ENCODE assay signal across 8 cellular contexts in the genomic region with DNA sequence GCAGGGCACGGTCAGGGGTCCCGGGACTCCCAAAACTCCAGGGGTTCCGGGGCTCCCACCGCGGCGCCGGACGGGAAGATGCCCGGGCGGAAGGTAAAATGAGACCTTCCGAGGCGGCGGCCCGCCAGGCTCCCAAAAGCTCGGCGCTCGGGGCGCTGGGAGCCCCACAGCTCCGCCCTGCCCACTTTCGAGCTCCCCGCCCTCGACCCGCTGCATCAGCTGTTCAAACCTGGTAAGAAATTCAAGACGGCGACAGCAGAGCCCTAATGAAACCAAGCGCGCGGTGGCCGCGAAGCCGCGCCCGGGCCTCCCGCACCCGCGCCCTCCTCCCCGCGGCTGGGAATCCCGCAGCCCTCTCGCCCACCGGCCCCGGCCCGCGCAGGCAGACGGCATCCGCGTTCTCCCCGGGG. TPM values are rescaled to one million over a fixed set of nuclear protein-coding genes. Genes with fewer than 3 reads are reported as not detected.
A peak's percentile ranks its signal among the peaks of the same experiment; 100 is the strongest.
DNase-seq lines count a peak whose midpoint lies in the region; ATAC-seq and TF ChIP-seq lines count a peak whose summit lies in the region.

No MANE protein-coding gene starts in this region.

- TF ChIP-seq POLR2A in HCT116 (IDR thresholded peaks at IDR 0.05; ENCODE audit: borderline replicate concordance, extremely low read depth, insufficient read depth, insufficient read length), result no peak

- BruUV-seq in HCT116 (replicated peaks; lab: Mats Ljungman, UMichigan), result no TSS peak

- in situ Hi-C loops in brain microvascular endothelial cell (cut with HindIII; ENCODE audit: low pct_ligation_motif_present, low sequenced_read_pairs), result no loop called here

- RAD21 ChIA-PET in HCT116 (lab: Charles Lee; ENCODE audit: low non-redundant PET in 1 of 2, low total read pairs in 2 of 2, uncharacterized antibody in 2 of 2, unreplicated experiment in 2 of 2), result no interaction called here

- TF ChIP-seq RAD21 in HCT116 (IDR thresholded peaks at IDR 0.05; ENCODE audit: low read depth) (no peak), SK-N-SH (IDR thresholded peaks at IDR 0.05; ENCODE audit: low read length) (no peak)

- TF ChIP-seq CTCF in HCT116 (IDR thresholded peaks at IDR 0.05 in 2 of 3, conservative IDR thresholded peaks at IDR 0.05 in 1 of 3; ENCODE audit: borderline replicate concordance in 1 of 3, insufficient read depth in 1 of 3, low read depth in 2 of 3, low read length in 2 of 3) (no peak), SK-N-SH (IDR thresholded peaks at IDR 0.05) (no peak), brain microvascular endothelial cell (IDR thresholded peaks at IDR 0.05; ENCODE audit: low read depth, low read length, missing control alignments) (no peak)

- CTCF ChIA-PET in HCT116 (lab: Charles Lee) (interaction anchor here (1.3 kb wide), 1 partner anchor 21 kb away, joined by 5 read pairs; no protein-coding TSS in a partner anchor), SK-N-SH (lab: Yijun Ruan, JAX) (interaction anchor here (1.1 to 1.7 kb wide), 5 partner anchors 20 to 185 kb away, joined by 3 to 5 read pairs (median 4); no protein-coding TSS in a partner anchor)

- intact Hi-C loops in HCT116 (cut with micrococcal nuclease), result no loop called here

- H2AFZ ChIP-seq in HCT116 (ENCODE audit: low read depth, low read length, poor library complexity, severe bottlenecking), result no peak overlapping the region
- peak overlapping the region; percentile 92; the same call in 1 of the 2 replicates for H2AFZ ChIP-seq in SK-N-SH (ENCODE audit: low read depth)

- H3K9ac ChIP-seq in HCT116 (ENCODE audit: low read length) (peak overlapping the region; percentile 63), SK-N-SH (no peak overlapping the region)

- TF ChIP-seq EP300 in SK-N-SH (IDR thresholded peaks at IDR 0.05; ENCODE audit: borderline replicate concordance in 1 of 2, low read depth in 1 of 2, low read length in 1 of 2), result no peak

- H4K20me1 ChIP-seq in HCT116 (ENCODE audit: insufficient read depth) (no peaks in the 10 kb centered on the region), SK-N-SH (ENCODE audit: insufficient read depth) (no peaks in the 10 kb centered on the region)

- H3K36me3 ChIP-seq in HCT116 (ENCODE audit: control insufficient read depth in 1 of 2, insufficient read depth in 2 of 2, low read length in 2 of 2) (peaks cover 0 to 2% of the 10 kb centered on the region in 2 experiments; a peak in 1 of 4 replicates), SK-N-SH (replicated peaks in 1 of 2; ENCODE audit: control insufficient read depth in 1 of 2, insufficient read depth in 2 of 2, low read length in 1 of 2) (no peaks in the 10 kb centered on the region), brain microvascular endothelial cell (replicated peaks) (no peaks in the 10 kb centered on the region)

- H3F3A ChIP-seq in SK-N-SH (replicated peaks; ENCODE audit: insufficient read depth), result no peaks in the 10 kb centered on the region

- ATAC-seq in HCT116, result peak; percentile 45
- ATAC-seq in left lobe of liver, result peak; percentile 42
- ATAC-seq in GM19463 (IDR thresholded peaks at IDR 0.05; ENCODE audit: unreplicated experiment), result no peak

- H3K9me3 ChIP-seq in HCT116 (ENCODE audit: control insufficient read depth in 1 of 2, insufficient read depth in 1 of 2, low read depth in 1 of 2, low read length in 2 of 2) (no peaks in the 10 kb centered on the region), SK-N-SH (no peaks in the 10 kb centered on the region)

- H3K4me3 ChIP-seq in HCT116 (replicated peaks in 1 of 2; ENCODE audit: low read depth in 1 of 2, low read length in 2 of 2) (peak overlapping the region; percentile 66 to 88), SK-N-SH (ENCODE audit: low read depth in 2 of 2, low read length in 1 of 2) (peak overlapping the region; percentile 58 to 62), brain microvascular endothelial cell (ENCODE audit: low read depth, low read length) (peak overlapping the region; percentile 52)

- H3K27ac ChIP-seq in HCT116 (ENCODE audit: low read depth, low read length) (peak overlapping the region; percentile 90), SK-N-SH (ENCODE audit: low read depth in 2 of 2, low read length in 1 of 2) (no peak overlapping the region), brain microvascular endothelial cell (no peak overlapping the region)

- peak overlapping the region; percentile 98 for H3K4me2 ChIP-seq in HCT116 (ENCODE audit: low read length)
- H3K4me2 ChIP-seq in SK-N-SH, result peak overlapping the region; percentile 84

- 3% methylated on average over 39 of the region's 48 CpGs for WGBS in SK-N-SH (ENCODE audit: low lambda C conversion rate)

- POLR2A ChIA-PET in HCT116 (lab: Charles Lee) (no interaction called here), SK-N-SH (lab: Yijun Ruan, JAX) (no interaction called here)

- H3K9me2 ChIP-seq in HCT116 (ENCODE audit: insufficient read depth) (no peaks in the 10 kb centered on the region), SK-N-SH (no peaks in the 10 kb centered on the region)

- H3K4me1 ChIP-seq in HCT116 (ENCODE audit: control insufficient read depth in 1 of 2, insufficient read depth in 2 of 2, low read length in 2 of 2) (peaks cover 25 to 43% of the 10 kb centered on the region in 2 experiments), SK-N-SH (ENCODE audit: control insufficient read depth in 1 of 2, insufficient read depth in 2 of 2, low read depth in 1 of 2, low read length in 1 of 2) (peaks cover 0 to 2% of the 10 kb centered on the region in 2 experiments; a peak in 1 of 4 replicates)

- no peaks in the 10 kb centered on the region for H3K79me2 ChIP-seq in HCT116 (ENCODE audit: insufficient read depth, low read length)
- no peaks in the 10 kb centered on the region for H3K79me2 ChIP-seq in SK-N-SH (ENCODE audit: insufficient read depth)

- peak; percentile 64 for DNase-seq in COLO668 (lab: John Stamatoyannopoulos, UW; ENCODE audit: unreplicated experiment)
- DNase-seq in HCT116 (ENCODE audit: low read depth, low spot score), result no peak
- no peak for DNase-seq in SK-N-SH
- no peak for DNase-seq in brain microvascular endothelial cell
- no peak for DNase-seq in left lobe of liver (ENCODE audit: low spot score)
- DNase-seq in stimulated activated CD8-positive, alpha-beta memory T cell treated with anti-CD3 and anti-CD28 coated beads, Interleukin-7, amount 100 ng/mL, for 4 hours (ENCODE audit: low read depth in 2 of 2), result peak; percentile 21 to 30
- no peak for DNase-seq in globus pallidus (ENCODE audit: low spot score)

- H3K27me3 ChIP-seq in HCT116 (ENCODE audit: insufficient read depth, low read length) (no peaks in the 10 kb centered on the region), SK-N-SH (ENCODE audit: insufficient read depth) (peaks cover 16% of the 10 kb centered on the region), brain microvascular endothelial cell (replicated peaks) (peaks cover 18% of the 10 kb centered on the region)

TF ChIP-seq in HCT116, 20 proteins besides CTCF, POLR2A, EP300 and RAD21:
- no peak; the same call in 1 of the 2 replicates for TF ChIP-seq POLR2AphosphoS5 (IDR thresholded peaks at IDR 0.05; ENCODE audit: low read depth, low read length)
- 0 out of 2 replicates have a peak, but pooled peaks have one; percentile 33 for TF ChIP-seq ZFX (IDR thresholded peaks at IDR 0.05)

TF ChIP-seq in SK-N-SH, 30 proteins besides CTCF, POLR2A, EP300 and RAD21:
- TF ChIP-seq, protein P1, sequence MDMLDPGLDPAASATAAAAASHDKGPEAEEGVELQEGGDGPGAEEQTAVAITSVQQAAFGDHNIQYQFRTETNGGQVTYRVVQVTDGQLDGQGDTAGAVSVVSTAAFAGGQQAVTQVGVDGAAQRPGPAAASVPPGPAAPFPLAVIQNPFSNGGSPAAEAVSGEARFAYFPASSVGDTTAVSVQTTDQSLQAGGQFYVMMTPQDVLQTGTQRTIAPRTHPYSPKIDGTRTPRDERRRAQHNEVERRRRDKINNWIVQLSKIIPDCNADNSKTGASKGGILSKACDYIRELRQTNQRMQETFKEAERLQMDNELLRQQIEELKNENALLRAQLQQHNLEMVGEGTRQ (IDR thresholded peaks at IDR 0.05; ENCODE audit: borderline replicate concordance, low read depth, low read length), result no peak
- TF ChIP-seq YY1 (IDR thresholded peaks at IDR 0.05; ENCODE audit: low read depth) (no peak), JUND (IDR thresholded peaks at IDR 0.05) (no peak), TAF1 (IDR thresholded peaks at IDR 0.05; ENCODE audit: borderline replicate concordance, low read depth, low read length) (no peak), TCF12 (IDR thresholded peaks at IDR 0.05) (no peak), POLR2AphosphoS5 (IDR thresholded peaks at IDR 0.05; ENCODE audit: low read depth, low read length) (no peak), GABPA (IDR thresholded peaks at IDR 0.05; ENCODE audit: low read depth) (no peak)

RNA-seq across cellular contexts. Expression of a gene that starts 0.4 kb away (rescaled TPM):
- 22.7 TPM for total RNA-seq in HCT116 (2021; ENCODE audit: unreplicated experiment)
- 13.5 and 14.9 TPM in 2 replicates for polyA plus RNA-seq in HCT116 (2012)
- polyA plus RNA-seq in SK-N-SH (2012; rRNA removed), result 1.6 and 2.7 TPM in 2 replicates
- polyA plus RNA-seq in SK-N-SH (2012; cell fraction: cytosol; rRNA removed), result 0.73 and 0.77 TPM in 2 replicates
- polyA plus RNA-seq in SK-N-SH (2012; cell fraction: nucleus; rRNA removed), result 15.9 and 26.8 TPM in 2 replicates
- total RNA-seq in left lobe of liver, result 0.18 TPM

RNA-seq across cellular contexts. Expression of a gene that starts 29.3 kb away (rescaled TPM):
- total RNA-seq in HCT116 (2021; ENCODE audit: unreplicated experiment) (77.3 TPM), left lobe of liver (25.3 TPM)
- polyA plus RNA-seq in HCT116 (2012), result 34.8 and 51.5 TPM in 2 replicates
- polyA plus RNA-seq in SK-N-SH (2012; rRNA removed), result 66.7 and 67.7 TPM in 2 replicates
- 49.4 and 56.4 TPM in 2 replicates for polyA plus RNA-seq in SK-N-SH (2012; cell fraction: cytosol; rRNA removed)
- polyA plus RNA-seq in SK-N-SH (2012; cell fraction: nucleus; rRNA removed), result 96.3 and 150 TPM in 2 replicates

RNA-seq across cellular contexts. Expression of a gene that starts 34.1 kb away (rescaled TPM):
- total RNA-seq in HCT116 (2021; ENCODE audit: unreplicated experiment), result 45.8 TPM
- 53.5 and 57.2 TPM in 2 replicates for polyA plus RNA-seq in HCT116 (2012)
- 65.2 and 70.6 TPM in 2 replicates for polyA plus RNA-seq in SK-N-SH (2012; rRNA removed)
- 66.9 and 78.4 TPM in 2 replicates for polyA plus RNA-seq in SK-N-SH (2012; cell fraction: cytosol; rRNA removed)
- polyA plus RNA-seq in SK-N-SH (2012; cell fraction: nucleus; rRNA removed), result 73.3 and 73.4 TPM in 2 replicates
- total RNA-seq in left lobe of liver, result 71.0 TPM

Comparison
In these comparisons a context has a peak if more than half of its experiments do, and no peak if none do; other contexts are left out.
1. DNase-seq: peak in COLO668 (single experiment) and stimulated activated CD8-positive, alpha-beta memory T cell treated with anti-CD3 and anti-CD28 coated beads, Interleukin-7, amount 100 ng/mL, for 4 hours (2 of 2); none in HCT116 (single experiment), SK-N-SH (single experiment), brain microvascular endothelial cell (single experiment), left lobe of liver (single experiment) and globus pallidus (single experiment).
2. RNA of a gene that starts 0.4 kb away (total RNA-seq): 22.7 TPM in HCT116 (single experiment); 0.18 TPM in left lobe of liver (single experiment); every median in the first group is over 10 times any median in the second.
3. Peak in every context shown above with its lines, with median percentiles within 50 percentile points of each other: H3K4me3 ChIP-seq.